1 cellular context compared by ENCODE assay signal in genomic region chr10:116274141-116274861, GRCh38.
A peak's percentile ranks its signal among the peaks of the same experiment; 100 is the strongest.
TF ChIP-seq lines count a peak whose summit lies in the region.

No MANE protein-coding gene starts in this region.

TF ChIP-seq in HEK293, 187 proteins besides CTCF, POLR2A, EP300 and RAD21 (continued from another document and continues in another):
- TF ChIP-seq, protein P1, sequence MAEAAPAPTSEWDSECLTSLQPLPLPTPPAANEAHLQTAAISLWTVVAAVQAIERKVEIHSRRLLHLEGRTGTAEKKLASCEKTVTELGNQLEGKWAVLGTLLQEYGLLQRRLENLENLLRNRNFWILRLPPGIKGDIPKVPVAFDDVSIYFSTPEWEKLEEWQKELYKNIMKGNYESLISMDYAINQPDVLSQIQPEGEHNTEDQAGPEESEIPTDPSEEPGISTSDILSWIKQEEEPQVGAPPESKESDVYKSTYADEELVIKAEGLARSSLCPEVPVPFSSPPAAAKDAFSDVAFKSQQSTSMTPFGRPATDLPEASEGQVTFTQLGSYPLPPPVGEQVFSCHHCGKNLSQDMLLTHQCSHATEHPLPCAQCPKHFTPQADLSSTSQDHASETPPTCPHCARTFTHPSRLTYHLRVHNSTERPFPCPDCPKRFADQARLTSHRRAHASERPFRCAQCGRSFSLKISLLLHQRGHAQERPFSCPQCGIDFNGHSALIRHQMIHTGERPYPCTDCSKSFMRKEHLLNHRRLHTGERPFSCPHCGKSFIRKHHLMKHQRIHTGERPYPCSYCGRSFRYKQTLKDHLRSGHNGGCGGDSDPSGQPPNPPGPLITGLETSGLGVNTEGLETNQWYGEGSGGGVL (tag by site-specific recombination; IDR thresholded peaks at IDR 0.05): peak; percentile 49
- no peak for TF ChIP-seq ZNF184 (tag by site-specific recombination; IDR thresholded peaks at IDR 0.05)
- no peak for TF ChIP-seq ZNF621 (tag by site-specific recombination; IDR thresholded peaks at IDR 0.05)
- no peak for TF ChIP-seq ZNF549 (tag by site-specific recombination; IDR thresholded peaks at IDR 0.05)
- no peak for TF ChIP-seq ZNF24 (tag by site-specific recombination; IDR thresholded peaks at IDR 0.05)
- no peak for TF ChIP-seq ZNF560 (tag by site-specific recombination; IDR thresholded peaks at IDR 0.05; ENCODE audit: borderline replicate concordance)
- TF ChIP-seq ZBTB8A (tag by site-specific recombination; IDR thresholded peaks at IDR 0.05): peak; percentile 64; the same call in 1 of the 2 replicates
- no peak for TF ChIP-seq ZNF585B (tag by site-specific recombination; IDR thresholded peaks at IDR 0.05)
- no peak for TF ChIP-seq GFI1B (tag by site-specific recombination; IDR thresholded peaks at IDR 0.05)
- peak; percentile 58 for TF ChIP-seq ZNF335 (tag by site-specific recombination; conservative IDR thresholded peaks at IDR 0.05)
- TF ChIP-seq ZNF138 (tag by site-specific recombination; IDR thresholded peaks at IDR 0.05; ENCODE audit: borderline replicate concordance): no peak
- TF ChIP-seq OVOL3 (tag by site-specific recombination; IDR thresholded peaks at IDR 0.05): no peak
- TF ChIP-seq, protein P2, sequence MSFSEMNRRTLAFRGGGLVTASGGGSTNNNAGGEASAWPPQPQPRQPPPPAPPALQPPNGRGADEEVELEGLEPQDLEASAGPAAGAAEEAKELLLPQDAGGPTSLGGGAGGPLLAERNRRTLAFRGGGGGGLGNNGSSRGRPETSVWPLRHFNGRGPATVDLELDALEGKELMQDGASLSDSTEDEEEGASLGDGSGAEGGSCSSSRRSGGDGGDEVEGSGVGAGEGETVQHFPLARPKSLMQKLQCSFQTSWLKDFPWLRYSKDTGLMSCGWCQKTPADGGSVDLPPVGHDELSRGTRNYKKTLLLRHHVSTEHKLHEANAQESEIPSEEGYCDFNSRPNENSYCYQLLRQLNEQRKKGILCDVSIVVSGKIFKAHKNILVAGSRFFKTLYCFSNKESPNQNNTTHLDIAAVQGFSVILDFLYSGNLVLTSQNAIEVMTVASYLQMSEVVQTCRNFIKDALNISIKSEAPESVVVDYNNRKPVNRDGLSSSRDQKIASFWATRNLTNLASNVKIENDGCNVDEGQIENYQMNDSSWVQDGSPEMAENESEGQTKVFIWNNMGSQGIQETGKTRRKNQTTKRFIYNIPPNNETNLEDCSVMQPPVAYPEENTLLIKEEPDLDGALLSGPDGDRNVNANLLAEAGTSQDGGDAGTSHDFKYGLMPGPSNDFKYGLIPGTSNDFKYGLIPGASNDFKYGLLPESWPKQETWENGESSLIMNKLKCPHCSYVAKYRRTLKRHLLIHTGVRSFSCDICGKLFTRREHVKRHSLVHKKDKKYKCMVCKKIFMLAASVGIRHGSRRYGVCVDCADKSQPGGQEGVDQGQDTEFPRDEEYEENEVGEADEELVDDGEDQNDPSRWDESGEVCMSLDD (tag by site-specific recombination; IDR thresholded peaks at IDR 0.05): peak; percentile 41; the same call in 1 of the 2 replicates
- no peak for TF ChIP-seq ZNF654 (tag by site-specific recombination; IDR thresholded peaks at IDR 0.05; ENCODE audit: low read depth)
- TF ChIP-seq, protein P3, sequence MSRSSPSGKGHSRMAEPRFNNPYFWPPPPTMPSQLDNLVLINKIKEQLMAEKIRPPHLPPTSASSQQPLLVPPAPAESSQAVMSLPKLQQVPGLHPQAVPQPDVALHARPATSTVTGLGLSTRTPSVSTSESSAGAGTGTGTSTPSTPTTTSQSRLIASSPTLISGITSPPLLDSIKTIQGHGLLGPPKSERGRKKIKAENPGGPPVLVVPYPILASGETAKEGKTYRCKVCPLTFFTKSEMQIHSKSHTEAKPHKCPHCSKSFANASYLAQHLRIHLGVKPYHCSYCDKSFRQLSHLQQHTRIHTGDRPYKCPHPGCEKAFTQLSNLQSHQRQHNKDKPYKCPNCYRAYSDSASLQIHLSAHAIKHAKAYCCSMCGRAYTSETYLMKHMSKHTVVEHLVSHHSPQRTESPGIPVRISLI (tag by site-specific recombination; IDR thresholded peaks at IDR 0.05): no peak
- TF ChIP-seq ZNF19 (tag by site-specific recombination; IDR thresholded peaks at IDR 0.05; ENCODE audit: low read depth): no peak
- no peak for TF ChIP-seq ZNF623 (tag by site-specific recombination; IDR thresholded peaks at IDR 0.05)
- no peak for TF ChIP-seq YY1 (tag by site-specific recombination; IDR thresholded peaks at IDR 0.05)
- no peak for TF ChIP-seq MZF1 (tag by site-specific recombination; IDR thresholded peaks at IDR 0.05; ENCODE audit: borderline replicate concordance)
- TF ChIP-seq, protein P4, sequence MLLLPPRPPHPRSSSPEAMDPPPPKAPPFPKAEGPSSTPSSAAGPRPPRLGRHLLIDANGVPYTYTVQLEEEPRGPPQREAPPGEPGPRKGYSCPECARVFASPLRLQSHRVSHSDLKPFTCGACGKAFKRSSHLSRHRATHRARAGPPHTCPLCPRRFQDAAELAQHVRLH (tag by site-specific recombination; IDR thresholded peaks at IDR 0.05): peak; percentile 68
- TF ChIP-seq, protein P5, sequence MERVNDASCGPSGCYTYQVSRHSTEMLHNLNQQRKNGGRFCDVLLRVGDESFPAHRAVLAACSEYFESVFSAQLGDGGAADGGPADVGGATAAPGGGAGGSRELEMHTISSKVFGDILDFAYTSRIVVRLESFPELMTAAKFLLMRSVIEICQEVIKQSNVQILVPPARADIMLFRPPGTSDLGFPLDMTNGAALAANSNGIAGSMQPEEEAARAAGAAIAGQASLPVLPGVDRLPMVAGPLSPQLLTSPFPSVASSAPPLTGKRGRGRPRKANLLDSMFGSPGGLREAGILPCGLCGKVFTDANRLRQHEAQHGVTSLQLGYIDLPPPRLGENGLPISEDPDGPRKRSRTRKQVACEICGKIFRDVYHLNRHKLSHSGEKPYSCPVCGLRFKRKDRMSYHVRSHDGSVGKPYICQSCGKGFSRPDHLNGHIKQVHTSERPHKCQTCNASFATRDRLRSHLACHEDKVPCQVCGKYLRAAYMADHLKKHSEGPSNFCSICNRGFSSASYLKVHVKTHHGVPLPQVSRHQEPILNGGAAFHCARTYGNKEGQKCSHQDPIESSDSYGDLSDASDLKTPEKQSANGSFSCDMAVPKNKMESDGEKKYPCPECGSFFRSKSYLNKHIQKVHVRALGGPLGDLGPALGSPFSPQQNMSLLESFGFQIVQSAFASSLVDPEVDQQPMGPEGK (tag by site-specific recombination; IDR thresholded peaks at IDR 0.05): peak; percentile 48; the same call in 1 of the 2 replicates
- TF ChIP-seq, protein P6, sequence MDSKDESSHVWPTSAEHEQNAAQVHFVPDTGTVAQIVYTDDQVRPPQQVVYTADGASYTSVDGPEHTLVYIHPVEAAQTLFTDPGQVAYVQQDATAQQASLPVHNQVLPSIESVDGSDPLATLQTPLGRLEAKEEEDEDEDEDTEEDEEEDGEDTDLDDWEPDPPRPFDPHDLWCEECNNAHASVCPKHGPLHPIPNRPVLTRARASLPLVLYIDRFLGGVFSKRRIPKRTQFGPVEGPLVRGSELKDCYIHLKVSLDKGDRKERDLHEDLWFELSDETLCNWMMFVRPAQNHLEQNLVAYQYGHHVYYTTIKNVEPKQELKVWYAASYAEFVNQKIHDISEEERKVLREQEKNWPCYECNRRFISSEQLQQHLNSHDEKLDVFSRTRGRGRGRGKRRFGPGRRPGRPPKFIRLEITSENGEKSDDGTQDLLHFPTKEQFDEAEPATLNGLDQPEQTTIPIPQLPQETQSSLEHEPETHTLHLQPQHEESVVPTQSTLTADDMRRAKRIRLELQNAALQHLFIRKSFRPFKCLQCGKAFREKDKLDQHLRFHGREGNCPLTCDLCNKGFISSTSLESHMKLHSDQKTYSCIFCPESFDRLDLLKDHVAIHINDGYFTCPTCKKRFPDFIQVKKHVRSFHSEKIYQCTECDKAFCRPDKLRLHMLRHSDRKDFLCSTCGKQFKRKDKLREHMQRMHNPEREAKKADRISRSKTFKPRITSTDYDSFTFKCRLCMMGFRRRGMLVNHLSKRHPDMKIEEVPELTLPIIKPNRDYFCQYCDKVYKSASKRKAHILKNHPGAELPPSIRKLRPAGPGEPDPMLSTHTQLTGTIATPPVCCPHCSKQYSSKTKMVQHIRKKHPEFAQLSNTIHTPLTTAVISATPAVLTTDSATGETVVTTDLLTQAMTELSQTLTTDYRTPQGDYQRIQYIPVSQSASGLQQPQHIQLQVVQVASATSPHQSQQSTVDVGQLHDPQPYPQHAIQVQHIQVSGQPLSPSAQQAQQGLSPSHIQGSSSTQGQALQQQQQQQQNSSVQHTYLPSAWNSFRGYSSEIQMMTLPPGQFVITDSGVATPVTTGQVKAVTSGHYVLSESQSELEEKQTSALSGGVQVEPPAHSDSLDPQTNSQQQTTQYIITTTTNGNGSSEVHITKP (tag by site-specific recombination; IDR thresholded peaks at IDR 0.05): peak; percentile 96
- no peak for TF ChIP-seq ZNF544 (tag by site-specific recombination; IDR thresholded peaks at IDR 0.05)
- TF ChIP-seq ZNF292 (tag by site-specific recombination; IDR thresholded peaks at IDR 0.05; ENCODE audit: borderline replicate concordance, low read depth): no peak
- no peak for TF ChIP-seq ZNF843 (tag by site-specific recombination; IDR thresholded peaks at IDR 0.05)
- TF ChIP-seq ZNF529 (tag by site-specific recombination; IDR thresholded peaks at IDR 0.05; ENCODE audit: insufficient replicate concordance): no peak
- peak; percentile 51; the same call in 1 of the 2 replicates for TF ChIP-seq ZNF629 (tag by site-specific recombination; IDR thresholded peaks at IDR 0.05)
- TF ChIP-seq KLF9 (tag by site-specific recombination; IDR thresholded peaks at IDR 0.05; ENCODE audit: low read depth): peak; percentile 64
- no peak for TF ChIP-seq AEBP2 (tag by site-specific recombination; IDR thresholded peaks at IDR 0.05; ENCODE audit: borderline replicate concordance)
- TF ChIP-seq ZNF416 (tag by site-specific recombination; IDR thresholded peaks at IDR 0.05): no peak
- no peak for TF ChIP-seq ZNF747 (tag by site-specific recombination; IDR thresholded peaks at IDR 0.05)
- TF ChIP-seq, protein P7, sequence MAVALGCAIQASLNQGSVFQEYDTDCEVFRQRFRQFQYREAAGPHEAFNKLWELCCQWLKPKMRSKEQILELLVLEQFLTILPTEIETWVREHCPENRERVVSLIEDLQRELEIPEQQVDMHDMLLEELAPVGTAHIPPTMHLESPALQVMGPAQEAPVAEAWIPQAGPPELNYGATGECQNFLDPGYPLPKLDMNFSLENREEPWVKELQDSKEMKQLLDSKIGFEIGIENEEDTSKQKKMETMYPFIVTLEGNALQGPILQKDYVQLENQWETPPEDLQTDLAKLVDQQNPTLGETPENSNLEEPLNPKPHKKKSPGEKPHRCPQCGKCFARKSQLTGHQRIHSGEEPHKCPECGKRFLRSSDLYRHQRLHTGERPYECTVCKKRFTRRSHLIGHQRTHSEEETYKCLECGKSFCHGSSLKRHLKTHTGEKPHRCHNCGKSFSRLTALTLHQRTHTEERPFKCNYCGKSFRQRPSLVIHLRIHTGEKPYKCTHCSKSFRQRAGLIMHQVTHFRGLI (tag by site-specific recombination; IDR thresholded peaks at IDR 0.05): 0 out of 2 replicates have a peak, but pooled peaks have one; percentile 11
- TF ChIP-seq, protein P8, sequence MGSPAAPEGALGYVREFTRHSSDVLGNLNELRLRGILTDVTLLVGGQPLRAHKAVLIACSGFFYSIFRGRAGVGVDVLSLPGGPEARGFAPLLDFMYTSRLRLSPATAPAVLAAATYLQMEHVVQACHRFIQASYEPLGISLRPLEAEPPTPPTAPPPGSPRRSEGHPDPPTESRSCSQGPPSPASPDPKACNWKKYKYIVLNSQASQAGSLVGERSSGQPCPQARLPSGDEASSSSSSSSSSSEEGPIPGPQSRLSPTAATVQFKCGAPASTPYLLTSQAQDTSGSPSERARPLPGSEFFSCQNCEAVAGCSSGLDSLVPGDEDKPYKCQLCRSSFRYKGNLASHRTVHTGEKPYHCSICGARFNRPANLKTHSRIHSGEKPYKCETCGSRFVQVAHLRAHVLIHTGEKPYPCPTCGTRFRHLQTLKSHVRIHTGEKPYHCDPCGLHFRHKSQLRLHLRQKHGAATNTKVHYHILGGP (tag by site-specific recombination; IDR thresholded peaks at IDR 0.05): no peak
- TF ChIP-seq ZSCAN30 (tag by site-specific recombination; IDR thresholded peaks at IDR 0.05): no peak
- TF ChIP-seq SCRT1 (tag by site-specific recombination; IDR thresholded peaks at IDR 0.05; ENCODE audit: borderline replicate concordance): no peak
- TF ChIP-seq ZNF707 (tag by site-specific recombination; IDR thresholded peaks at IDR 0.05): no peak
- TF ChIP-seq ZNF639 (tag by site-specific recombination; IDR thresholded peaks at IDR 0.05): no peak
- TF ChIP-seq, protein P9, sequence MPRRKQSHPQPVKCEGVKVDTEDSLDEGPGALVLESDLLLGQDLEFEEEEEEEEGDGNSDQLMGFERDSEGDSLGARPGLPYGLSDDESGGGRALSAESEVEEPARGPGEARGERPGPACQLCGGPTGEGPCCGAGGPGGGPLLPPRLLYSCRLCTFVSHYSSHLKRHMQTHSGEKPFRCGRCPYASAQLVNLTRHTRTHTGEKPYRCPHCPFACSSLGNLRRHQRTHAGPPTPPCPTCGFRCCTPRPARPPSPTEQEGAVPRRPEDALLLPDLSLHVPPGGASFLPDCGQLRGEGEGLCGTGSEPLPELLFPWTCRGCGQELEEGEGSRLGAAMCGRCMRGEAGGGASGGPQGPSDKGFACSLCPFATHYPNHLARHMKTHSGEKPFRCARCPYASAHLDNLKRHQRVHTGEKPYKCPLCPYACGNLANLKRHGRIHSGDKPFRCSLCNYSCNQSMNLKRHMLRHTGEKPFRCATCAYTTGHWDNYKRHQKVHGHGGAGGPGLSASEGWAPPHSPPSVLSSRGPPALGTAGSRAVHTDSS (tag by site-specific recombination; IDR thresholded peaks at IDR 0.05): peak; percentile 73
- no peak for TF ChIP-seq HOXA7 (CRISPR knock-in tag; IDR thresholded peaks at IDR 0.05; ENCODE audit: borderline replicate concordance)
- no peak for TF ChIP-seq ZNF558 (tag by site-specific recombination; IDR thresholded peaks at IDR 0.05)
- no peak for TF ChIP-seq ZNF423 (tag by site-specific recombination; IDR thresholded peaks at IDR 0.05)
- no peak for TF ChIP-seq ZBTB1 (tag by site-specific recombination; IDR thresholded peaks at IDR 0.05)
- peak; percentile 64 for TF ChIP-seq KLF8 (tag by site-specific recombination; IDR thresholded peaks at IDR 0.05)
- TF ChIP-seq ZNF510 (tag by site-specific recombination; IDR thresholded peaks at IDR 0.05; ENCODE audit: insufficient replicate concordance): no peak
